1 cellular context compared by ENCODE assay signal in genomic region chr4:76072760-76073159, GRCh38.
TF ChIP-seq lines count a peak whose summit lies in the region.

No MANE protein-coding gene starts in this region.

TF ChIP-seq in WTC11, 78 proteins besides CTCF, POLR2A, EP300 and RAD21 (continued from another document):
- TF ChIP-seq, protein P1, sequence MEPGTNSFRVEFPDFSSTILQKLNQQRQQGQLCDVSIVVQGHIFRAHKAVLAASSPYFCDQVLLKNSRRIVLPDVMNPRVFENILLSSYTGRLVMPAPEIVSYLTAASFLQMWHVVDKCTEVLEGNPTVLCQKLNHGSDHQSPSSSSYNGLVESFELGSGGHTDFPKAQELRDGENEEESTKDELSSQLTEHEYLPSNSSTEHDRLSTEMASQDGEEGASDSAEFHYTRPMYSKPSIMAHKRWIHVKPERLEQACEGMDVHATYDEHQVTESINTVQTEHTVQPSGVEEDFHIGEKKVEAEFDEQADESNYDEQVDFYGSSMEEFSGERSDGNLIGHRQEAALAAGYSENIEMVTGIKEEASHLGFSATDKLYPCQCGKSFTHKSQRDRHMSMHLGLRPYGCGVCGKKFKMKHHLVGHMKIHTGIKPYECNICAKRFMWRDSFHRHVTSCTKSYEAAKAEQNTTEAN (CRISPR knock-in tag; IDR thresholded peaks at IDR 0.05) = no peak
- TF ChIP-seq, protein P2, sequence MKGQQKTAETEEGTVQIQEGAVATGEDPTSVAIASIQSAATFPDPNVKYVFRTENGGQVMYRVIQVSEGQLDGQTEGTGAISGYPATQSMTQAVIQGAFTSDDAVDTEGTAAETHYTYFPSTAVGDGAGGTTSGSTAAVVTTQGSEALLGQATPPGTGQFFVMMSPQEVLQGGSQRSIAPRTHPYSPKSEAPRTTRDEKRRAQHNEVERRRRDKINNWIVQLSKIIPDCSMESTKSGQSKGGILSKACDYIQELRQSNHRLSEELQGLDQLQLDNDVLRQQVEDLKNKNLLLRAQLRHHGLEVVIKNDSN (CRISPR knock-in tag; IDR thresholded peaks at IDR 0.05) = no peak
- TF ChIP-seq SMAD3 (CRISPR knock-in tag; IDR thresholded peaks at IDR 0.05; ENCODE audit: borderline replicate concordance) (no peak), ZNF263 (CRISPR knock-in tag; IDR thresholded peaks at IDR 0.05; ENCODE audit: low read depth) (no peak), ZNF281 (CRISPR knock-in tag; IDR thresholded peaks at IDR 0.05) (no peak), JUN (CRISPR knock-in tag; IDR thresholded peaks at IDR 0.05) (no peak), MYBL2 (CRISPR knock-in tag; IDR thresholded peaks at IDR 0.05) (no peak), CBFB (CRISPR knock-in tag; IDR thresholded peaks at IDR 0.05; ENCODE audit: low read depth) (no peak)
- TF ChIP-seq, protein P3, sequence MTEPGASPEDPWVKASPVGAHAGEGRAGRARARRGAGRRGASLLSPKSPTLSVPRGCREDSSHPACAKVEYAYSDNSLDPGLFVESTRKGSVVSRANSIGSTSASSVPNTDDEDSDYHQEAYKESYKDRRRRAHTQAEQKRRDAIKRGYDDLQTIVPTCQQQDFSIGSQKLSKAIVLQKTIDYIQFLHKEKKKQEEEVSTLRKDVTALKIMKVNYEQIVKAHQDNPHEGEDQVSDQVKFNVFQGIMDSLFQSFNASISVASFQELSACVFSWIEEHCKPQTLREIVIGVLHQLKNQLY (CRISPR knock-in tag; IDR thresholded peaks at IDR 0.05) = no peak
